In the genomic region with DNA sequence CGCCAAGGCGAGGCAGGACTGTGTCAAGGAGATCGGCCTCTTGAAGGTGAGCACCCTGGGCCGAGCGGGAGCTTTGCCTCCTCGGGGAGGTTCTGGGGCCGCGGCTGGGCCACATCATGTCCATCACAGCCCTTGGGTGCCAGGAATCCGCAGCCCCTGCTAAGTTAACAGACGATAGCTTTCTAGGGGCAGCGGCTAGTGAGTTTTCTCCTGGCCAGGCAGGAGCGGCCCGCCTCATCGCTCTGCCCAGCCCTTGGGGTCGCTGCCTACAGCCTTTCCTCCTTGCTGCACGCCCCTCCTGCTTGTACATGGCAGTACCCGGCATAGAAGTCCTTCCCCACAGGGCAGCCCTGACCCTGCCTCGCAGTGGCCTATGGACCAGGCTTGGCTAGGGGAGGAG, we compare ENCODE assay signal across 21 cellular contexts.
"Had no signal": no experiment of that assay in that cellular context is flagged by ENCODE, and none has a peak within 500 bp of the region (broad histone marks: within the 10 kb centered on the region; RNA-seq: fewer than 3 reads in every experiment).

No MANE protein-coding gene starts in this region.

- H3K9ac ChIP-seq: SK-N-SH had no signal

- H3K4me2 ChIP-seq: SK-N-SH had no signal

- H3K27me3 ChIP-seq: MG63 had no signal

- DNase-seq: Karpas-422, KG1, MG63, NCI-H1092, NCI-H1105 treated with DMSO at 0.1 percent for 48 hours, NCI-H1417 treated with DMSO at 0.1 percent for 48 hours, NCI-H146, NCI-H187, NCI-H2029, NCI-H2081 treated with DMSO at 0.1 percent for 48 hours, NCI-H2171, NCI-H226, NCI-H446, NCI-H510A, NCI-H524 treated with DMSO at 0.1 percent for 48 hours, NCI-H69, NCI-H774, RPMI8226, SHP77, SK-N-SH, SW 1271 had no signal

- H3K9me3 ChIP-seq: MG63, SK-N-SH had no signal

- H3K4me3 ChIP-seq: MG63 had no signal
